Comparison of ENCODE assay signal across 2 cellular contexts in genomic region chr4:183146478-183146877, GRCh38.
TF ChIP-seq lines count a peak whose summit lies in the region.

No MANE protein-coding gene starts in this region.

TF ChIP-seq in K562, 482 proteins besides CTCF, POLR2A, EP300 and RAD21:
- TF ChIP-seq TBP (optimal IDR thresholded peaks at IDR 0.05; ENCODE audit: low read depth, low read length): no peak

TF ChIP-seq in HepG2, 621 proteins besides CTCF, POLR2A, EP300 and RAD21:
- no peak for TF ChIP-seq ZNF780A (CRISPR knock-in tag; IDR thresholded peaks at IDR 0.05)
- no peak for TF ChIP-seq RFXANK (CRISPR knock-in tag; IDR thresholded peaks at IDR 0.05)
- no peak for TF ChIP-seq ERF (CRISPR knock-in tag; IDR thresholded peaks at IDR 0.05)
- TF ChIP-seq SUZ12 (IDR thresholded peaks at IDR 0.05; ENCODE audit: low read depth, low read length): no peak
- no peak for TF ChIP-seq RFX1 (IDR thresholded peaks at IDR 0.05)
- TF ChIP-seq ZNF451 (CRISPR knock-in tag; IDR thresholded peaks at IDR 0.05): no peak
- TF ChIP-seq ZNF749 (CRISPR knock-in tag; IDR thresholded peaks at IDR 0.05; ENCODE audit: borderline replicate concordance): no peak
- TF ChIP-seq ZNF318 (CRISPR knock-in tag; IDR thresholded peaks at IDR 0.05): no peak
- no peak for TF ChIP-seq HIVEP1 (CRISPR knock-in tag; IDR thresholded peaks at IDR 0.05)
- TF ChIP-seq GLI4 (CRISPR knock-in tag; IDR thresholded peaks at IDR 0.05; ENCODE audit: borderline replicate concordance): no peak
- no peak for TF ChIP-seq ZNF24 (IDR thresholded peaks at IDR 0.05)
- no peak for TF ChIP-seq ZNF232 (CRISPR knock-in tag; IDR thresholded peaks at IDR 0.05; ENCODE audit: borderline replicate concordance)
- no peak for TF ChIP-seq NR3C1 (CRISPR knock-in tag; IDR thresholded peaks at IDR 0.05)
- no peak for TF ChIP-seq PAXIP1 (CRISPR knock-in tag; conservative IDR thresholded peaks at IDR 0.05)
- TF ChIP-seq ZNF562 (CRISPR knock-in tag; IDR thresholded peaks at IDR 0.05; ENCODE audit: borderline replicate concordance): no peak
- no peak for TF ChIP-seq GRHL1 (CRISPR knock-in tag; conservative IDR thresholded peaks at IDR 0.05)
